ENCODE assay signal across 18 cellular contexts in genomic region chr4:4758708-4759107, GRCh38.
DNase-seq lines count a peak whose midpoint lies in the region; ATAC-seq lines count a peak whose summit lies in the region.
"Had no signal": no experiment of that assay in that cellular context is flagged by ENCODE, and none has a peak within 500 bp of the region (broad histone marks: within the 10 kb centered on the region; RNA-seq: fewer than 3 reads in every experiment).

No MANE protein-coding gene starts in this region.

- intact Hi-C loops in posterior vena cava (cut with DNase I), result no loop called here

- DNase-seq in posterior vena cava (ENCODE audit: low spot score) (no peak), A172 (ENCODE audit: low spot score) (no peak)
- DNase-seq in stimulated activated CD4-positive, alpha-beta T cell treated with anti-CD3 and anti-CD28 coated beads, Interleukin-2, amount 100 ng/mL, for 48 hours, result no peak
- no peak for DNase-seq in effector CD4-positive, alpha-beta T cell
- DNase-seq: activated CD4-positive, alpha-beta T cell treated with anti-CD3 and anti-CD28 coated beads, Interleukin-2, amount 10 ng/mL, durations not matched to agents 7 days and 5 days; activated naive CD8-positive, alpha-beta T cell treated with anti-CD3 and anti-CD28 coated beads, Interleukin-2, amount 50 U/mL, for 24 hours; activated T-cell treated with anti-CD3 and anti-CD28 coated beads, Interleukin-2, amount 50 U/mL, for 24 hours; C1 segment of cervical spinal cord; caudate nucleus; H9; NCI-H187; NCI-H510A treated with DMSO at 0.1 percent for 48 hours; right lobe of liver; stimulated activated CD4-positive, alpha-beta T cell treated with anti-CD3 and anti-CD28 coated beads, Interleukin-2, amount 100 ng/mL, for 24 hours had no signal

- ATAC-seq in GM18868 (IDR thresholded peaks at IDR 0.05; ENCODE audit: unreplicated experiment), result peak; percentile 48
- peak; percentile 32 for ATAC-seq in GM21576 (IDR thresholded peaks at IDR 0.05; ENCODE audit: unreplicated experiment)
- peak; percentile 26 for ATAC-seq in HG03432 (IDR thresholded peaks at IDR 0.05; ENCODE audit: unreplicated experiment)
- ATAC-seq: activated naive CD8-positive, alpha-beta T cell treated with anti-CD3 and anti-CD28 coated beads, Interleukin-2, amount 50 U/mL, for 24 hours; left lobe of liver; right lobe of liver had no signal
